22 cellular contexts compared by ENCODE assay signal in the genomic region with DNA sequence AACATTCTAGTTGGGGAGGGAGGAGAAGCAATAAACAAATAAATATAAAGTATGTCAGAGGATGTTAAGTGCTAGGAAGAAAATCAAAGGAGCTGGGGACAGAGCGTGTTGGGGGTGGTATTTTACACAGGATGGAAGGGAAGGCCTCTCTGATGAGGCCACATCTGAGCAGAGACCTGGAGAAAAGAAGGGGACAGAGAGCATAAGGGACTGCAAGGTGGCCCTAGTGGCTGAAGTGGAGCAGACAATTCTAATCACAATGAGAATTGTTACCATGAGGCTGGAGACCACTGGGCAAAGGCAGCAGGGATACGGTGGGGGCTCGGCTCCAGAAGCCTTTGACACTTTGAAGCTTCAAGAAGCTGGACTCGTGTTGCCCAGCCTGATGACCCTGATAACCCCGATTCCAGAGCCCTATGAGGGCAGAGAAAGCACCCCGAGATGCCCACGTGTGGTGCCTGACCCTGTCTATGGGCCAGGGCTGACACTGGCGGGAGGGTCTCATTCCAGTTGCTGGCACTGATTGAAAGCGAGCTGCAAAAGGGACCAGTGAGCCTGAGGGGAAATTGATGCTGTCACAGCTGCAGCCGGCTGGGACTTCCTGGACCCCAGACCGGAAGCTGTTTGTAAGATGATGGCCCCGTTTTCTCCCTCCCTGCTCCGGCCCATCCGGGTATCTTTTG.
"Had no signal": no experiment of that assay in that cellular context is flagged by ENCODE, and none has a peak within 500 bp of the region (broad histone marks: within the 10 kb centered on the region; RNA-seq: fewer than 3 reads in every experiment).

No MANE protein-coding gene starts in this region.

- H3K4me3 Mint-ChIP-seq: activated naive CD4-positive, alpha-beta T cell treated with anti-CD3 and anti-CD28 coated beads, Interleukin-2, amount 10 ng/mL, durations not matched to agents 7 days and 5 days; activated naive CD8-positive, alpha-beta T cell treated with anti-CD3 and anti-CD28 coated beads, Interleukin-2, amount 50 U/mL, for 24 hours; activated T-cell treated with anti-CD3 and anti-CD28 coated beads, Interleukin-2, amount 50 U/mL, for 24 hours; activated T-helper 17 cell treated with anti-CD3 and anti-CD28 coated beads, Interleukin-2, amount 50 U/mL, for 72 hours; natural killer cell treated with Interleukin-12 subunit alpha and Interleukin-12 subunit beta and Interleukin-15 and Interleukin-18, amount 100 ng/mL, for 72 hours; stimulated activated naive B cell treated with anti-CD40 and anti-IgM and Interleukin-4, amounts not matched to agents 10 μg/mL and 1 μg/mL and 100 μg/mL, for 72 hours; T-helper 2 cell treated with Interferon-gamma antibody and Interleukin-4, amounts not matched to agents 5 μg/mL and 100 μg/mL, for 36 hours had no signal

- H3K79me2 ChIP-seq: hepatocyte had no signal

- H3K36me3 ChIP-seq: cardiac muscle cell had no signal

- H3K27ac ChIP-seq: cardiac muscle cell, hepatocyte, SK-N-MC had no signal

- H3K4me2 ChIP-seq: hepatocyte had no signal

- H3K27ac Mint-ChIP-seq: activated naive CD4-positive, alpha-beta T cell treated with anti-CD3 and anti-CD28 coated beads, Interleukin-2, amount 10 ng/mL, durations not matched to agents 7 days and 5 days; activated naive CD8-positive, alpha-beta T cell treated with anti-CD3 and anti-CD28 coated beads, Interleukin-2, amount 50 U/mL, for 24 hours; activated T-cell treated with anti-CD3 and anti-CD28 coated beads, Interleukin-2, amount 50 U/mL, for 24 hours; activated T-helper 17 cell treated with anti-CD3 and anti-CD28 coated beads, Interleukin-2, amount 50 U/mL, for 72 hours; natural killer cell treated with Interleukin-12 subunit alpha and Interleukin-12 subunit beta and Interleukin-15 and Interleukin-18, amount 100 ng/mL, for 72 hours; stimulated activated naive B cell treated with anti-CD40 and anti-IgM and Interleukin-4, amounts not matched to agents 10 μg/mL and 1 μg/mL and 100 μg/mL, for 72 hours; T-helper 2 cell treated with Interferon-gamma antibody and Interleukin-4, amounts not matched to agents 5 μg/mL and 100 μg/mL, for 36 hours had no signal

- H2AFZ ChIP-seq: hepatocyte had no signal

- FAIRE-seq: TTC549 had no signal

- H3K9me3 Mint-ChIP-seq: activated naive CD4-positive, alpha-beta T cell treated with anti-CD3 and anti-CD28 coated beads, Interleukin-2, amount 10 ng/mL, durations not matched to agents 7 days and 5 days; activated naive CD8-positive, alpha-beta T cell treated with anti-CD3 and anti-CD28 coated beads, Interleukin-2, amount 50 U/mL, for 24 hours; activated T-helper 17 cell treated with anti-CD3 and anti-CD28 coated beads, Interleukin-2, amount 50 U/mL, for 72 hours; natural killer cell treated with Interleukin-12 subunit alpha and Interleukin-12 subunit beta and Interleukin-15 and Interleukin-18, amount 100 ng/mL, for 72 hours; stimulated activated naive B cell treated with anti-CD40 and anti-IgM and Interleukin-4, amounts not matched to agents 10 μg/mL and 1 μg/mL and 100 μg/mL, for 72 hours; T-helper 2 cell treated with Interferon-gamma antibody and Interleukin-4, amounts not matched to agents 5 μg/mL and 100 μg/mL, for 36 hours had no signal

- H3K27me3 Mint-ChIP-seq: activated naive CD4-positive, alpha-beta T cell treated with anti-CD3 and anti-CD28 coated beads, Interleukin-2, amount 10 ng/mL, durations not matched to agents 7 days and 5 days; activated naive CD8-positive, alpha-beta T cell treated with anti-CD3 and anti-CD28 coated beads, Interleukin-2, amount 50 U/mL, for 24 hours; activated T-cell treated with anti-CD3 and anti-CD28 coated beads, Interleukin-2, amount 50 U/mL, for 24 hours; activated T-helper 17 cell treated with anti-CD3 and anti-CD28 coated beads, Interleukin-2, amount 50 U/mL, for 72 hours; stimulated activated naive B cell treated with anti-CD40 and anti-IgM and Interleukin-4, amounts not matched to agents 10 μg/mL and 1 μg/mL and 100 μg/mL, for 72 hours had no signal

- H3K4me1 Mint-ChIP-seq: activated naive CD4-positive, alpha-beta T cell treated with anti-CD3 and anti-CD28 coated beads, Interleukin-2, amount 10 ng/mL, durations not matched to agents 7 days and 5 days; activated naive CD8-positive, alpha-beta T cell treated with anti-CD3 and anti-CD28 coated beads, Interleukin-2, amount 50 U/mL, for 24 hours; activated T-helper 17 cell treated with anti-CD3 and anti-CD28 coated beads, Interleukin-2, amount 50 U/mL, for 72 hours; stimulated activated naive B cell treated with anti-CD40 and anti-IgM and Interleukin-4, amounts not matched to agents 10 μg/mL and 1 μg/mL and 100 μg/mL, for 72 hours had no signal

- H3K27me3 ChIP-seq: cardiac muscle cell, hepatocyte had no signal

- H3K4me3 ChIP-seq: cardiac muscle cell, hepatocyte, SK-N-MC had no signal

- H3K36me3 Mint-ChIP-seq: activated naive CD4-positive, alpha-beta T cell treated with anti-CD3 and anti-CD28 coated beads, Interleukin-2, amount 10 ng/mL, durations not matched to agents 7 days and 5 days; natural killer cell treated with Interleukin-12 subunit alpha and Interleukin-12 subunit beta and Interleukin-15 and Interleukin-18, amount 100 ng/mL, for 72 hours had no signal

- DNase-seq: activated CD4-positive, alpha-beta T cell treated with anti-CD3 and anti-CD28 coated beads for 1 hour; activated CD4-positive, alpha-beta T cell treated with anti-CD3 and anti-CD28 coated beads, Interleukin-2, amount 50 U/mL, for 4 hours; activated CD8-positive, alpha-beta memory T cell treated with anti-CD3 and anti-CD28 coated beads for 24 hours; activated CD8-positive, alpha-beta memory T cell treated with anti-CD3 and anti-CD28 coated beads, Interleukin-2, amount 50 U/mL, for 4 hours; activated naive CD4-positive, alpha-beta T cell treated with anti-CD3 and anti-CD28 coated beads, Interleukin-2, amount 10 ng/mL, durations not matched to agents 7 days and 5 days; activated naive CD8-positive, alpha-beta T cell treated with anti-CD3 and anti-CD28 coated beads, Interleukin-2, amount 50 U/mL, for 24 hours; activated T-cell treated with anti-CD3 and anti-CD28 coated beads, Interleukin-2, amount 50 U/mL, for 24 hours; cortex of kidney; foreskin melanocyte; glutamatergic neuron; posterior cingulate gyrus; stimulated activated CD4-positive, alpha-beta T cell treated with anti-CD3 and anti-CD28 coated beads, Interleukin-2, amount 100 ng/mL, for 48 hours; stimulated activated CD8-positive, alpha-beta memory T cell treated with anti-CD3 and anti-CD28 coated beads, Interleukin-4, amount 100 ng/mL, for 48 hours; stimulated activated naive B cell treated with anti-CD40 and anti-IgM and Interleukin-4, amounts not matched to agents 10 μg/mL and 1 μg/mL and 100 μg/mL, for 72 hours; trophoblast cell had no signal

- ATAC-seq: activated naive CD8-positive, alpha-beta T cell treated with anti-CD3 and anti-CD28 coated beads, Interleukin-2, amount 50 U/mL, for 24 hours; activated T-helper 17 cell treated with anti-CD3 and anti-CD28 coated beads, Interleukin-2, amount 50 U/mL, for 72 hours; stimulated activated naive B cell treated with anti-CD40 and anti-IgM and Interleukin-4, amounts not matched to agents 10 μg/mL and 1 μg/mL and 100 μg/mL, for 72 hours had no signal
